Comparison of ENCODE assay signal across 8 cellular contexts in genomic region chr6:26103770-26104456, GRCh38. TPM values are rescaled to one million over a fixed set of nuclear protein-coding genes. Genes with fewer than 3 reads are reported as not detected.
DNase-seq lines count a peak whose midpoint lies in the region; ATAC-seq and TF ChIP-seq lines count a peak whose summit lies in the region.

No MANE protein-coding gene starts in this region.

- peaks cover 6% of the 10 kb centered on the region for H3K27me3 Mint-ChIP-seq in neural crest cell (ENCODE audit: low read depth)

- peak overlapping the region; percentile 67 for H3K4me3 ChIP-seq in fibroblast of villous mesenchyme (ENCODE audit: low read depth, low read length)
- H3K4me3 ChIP-seq in stomach: peak overlapping the region; percentile 41 to 53 (median 46)

- H3K27me3 ChIP-seq in stomach: no peaks in the 10 kb centered on the region

- TF ChIP-seq EP300 in stomach (IDR thresholded peaks at IDR 0.05): no peak

- H3K4me1 ChIP-seq in stomach: peaks cover 9 to 24% (median 19%) of the 10 kb centered on the region in 4 donors

- H3K4me1 Mint-ChIP-seq in neural crest cell: peaks cover 22% of the 10 kb centered on the region

- peak overlapping the region; percentile 82 for H3K27ac Mint-ChIP-seq in neural crest cell (ENCODE audit: unreplicated experiment)

- no peaks in the 10 kb centered on the region for H3K36me3 ChIP-seq in stomach

- intact Hi-C loops in stomach (cut with DNase I; ENCODE audit: low total_unique reads): no loop called here

- TF ChIP-seq CTCF in fibroblast of villous mesenchyme (IDR thresholded peaks at IDR 0.05; ENCODE audit: insufficient read depth, low read depth, low read length) (peak; percentile 38), neural crest cell (conservative IDR thresholded peaks at IDR 0.05) (peak; percentile 58), stomach (IDR thresholded peaks at IDR 0.05) (peak in 4 of 7 experiments; percentile 25 to 39 (median 27))

- peaks cover 7% of the 10 kb centered on the region for H3K9me3 Mint-ChIP-seq in neural crest cell

- H3K36me3 Mint-ChIP-seq in neural crest cell (ENCODE audit: low read depth): peaks cover 12% of the 10 kb centered on the region

- 0 to 1% (median 1%) methylated on average over 39 of the region's 39 CpGs for WGBS in stomach, 5 donors

- H3K9me3 ChIP-seq in stomach: no peaks in the 10 kb centered on the region

- H3K4me3 Mint-ChIP-seq in neural crest cell: peak overlapping the region; percentile 95

- peak in 2 of 4 donors; percentile 99 for TF ChIP-seq POLR2A in stomach (IDR thresholded peaks at IDR 0.05)

- peak; percentile 80 for ATAC-seq in GM21825 (IDR thresholded peaks at IDR 0.05; ENCODE audit: unreplicated experiment)

- peak overlapping the region; percentile 90 to 93 (median 92) for H3K27ac ChIP-seq in stomach

- DNase-seq in Daoy (ENCODE audit: low read depth) (peak; percentile 94), LHCN-M2 (ENCODE audit: low read depth) (peak; percentile 97), SHP77 (lab: John Stamatoyannopoulos, UW) (peak; percentile 94 to 95), activated gamma-delta T cell (lab: John Stamatoyannopoulos, UW) (peak; percentile 67), fibroblast of villous mesenchyme (ENCODE audit: low read depth) (peak; percentile 96), neural crest cell (ENCODE audit: low read depth, low spot score) (peak; percentile 69), stomach (peak; percentile 89)

RNA-seq across cellular contexts. Expression of gene HFE, which starts 16.7 kb away (rescaled TPM):
- 1.5 and 2.0 TPM in 2 replicates for total RNA-seq in Daoy (2014; rRNA removed; shearing (Covaris generic))
- total RNA-seq in LHCN-M2 (2014; rRNA removed): 11.5 and 12.5 TPM in 2 replicates
- 11.7 TPM for polyA plus RNA-seq in LHCN-M2 (2012)
- 7.4 and 15.5 TPM in 2 replicates for total RNA-seq in fibroblast of villous mesenchyme
- total RNA-seq in neural crest cell: 1.7 and 2.4 TPM in 2 replicates
- total RNA-seq in stomach: 1 to 10 TPM; 3.5 to 8.2 (median 4.5) TPM
- 1 to 10 TPM; 1.5 to 3.7 (median 3.5) TPM for polyA plus RNA-seq in stomach

Comparison
In these comparisons a context has a peak if more than half of its experiments do, and no peak if none do; other contexts are left out.
1. Peak in every context shown above with its lines: DNase-seq, ATAC-seq, H3K4me3 ChIP-seq and H3K27ac ChIP-seq.